ENCODE assay signal across 8 cellular contexts in the genomic region with DNA sequence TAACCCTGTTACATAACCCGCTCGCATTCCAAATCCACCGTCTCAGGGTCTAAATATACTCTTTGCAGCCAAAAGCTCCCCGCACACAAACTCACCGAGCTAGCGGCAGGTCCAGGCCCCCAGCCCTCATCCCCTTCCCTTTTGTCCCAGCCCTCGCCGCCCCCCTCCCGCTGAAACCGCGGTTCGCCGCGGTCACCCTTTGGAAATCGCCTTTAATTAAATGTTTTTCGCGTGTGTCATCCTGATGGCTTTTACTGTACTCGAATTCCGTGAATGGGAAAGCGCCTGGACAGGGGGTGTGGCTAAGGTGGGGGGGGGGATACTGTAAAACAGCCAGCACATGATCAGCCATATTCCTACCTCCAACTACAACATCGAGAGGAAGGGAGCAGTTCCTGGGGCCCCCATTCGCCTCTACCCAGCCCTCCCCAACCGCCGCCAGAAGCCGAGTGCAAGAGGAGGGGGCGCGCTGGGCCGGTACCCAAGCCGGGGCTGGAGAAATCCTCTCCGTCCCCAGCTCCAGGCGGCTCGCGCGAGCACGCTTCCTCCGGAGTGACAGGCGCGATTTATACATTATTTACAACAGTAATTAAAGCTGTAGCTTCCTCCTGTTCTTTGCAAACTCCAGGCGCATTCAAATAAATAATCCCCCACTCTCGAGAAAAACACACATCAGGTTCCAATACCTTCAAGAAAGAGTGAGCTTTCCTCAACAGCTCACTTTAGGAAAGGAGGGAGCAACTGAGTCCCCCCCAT. TPM values are rescaled to one million over a fixed set of nuclear protein-coding genes. Genes with fewer than 3 reads are reported as not detected.
DNase-seq lines count a peak whose midpoint lies in the region; ATAC-seq and TF ChIP-seq lines count a peak whose summit lies in the region.

No MANE protein-coding gene starts in this region.

- TF ChIP-seq POLR2A in gastroesophageal sphincter (IDR thresholded peaks at IDR 0.05) = no peak

- H3K4me1 ChIP-seq in ACC112 (ENCODE audit: control insufficient read depth, insufficient read depth, low read length, unreplicated experiment) (peaks cover 6% of the 10 kb centered on the region), gastroesophageal sphincter (peaks cover 3 to 40% (median 4%) of the 10 kb centered on the region in 3 donors)

- no peak overlapping the region for H3K27ac ChIP-seq in ACC112 (ENCODE audit: low read depth, low read length)
- H3K27ac ChIP-seq in gastroesophageal sphincter = peak overlapping the region in 3 of 4 donors; percentile 66 to 80 (median 70)

- ATAC-seq in gastroesophageal sphincter = peak; percentile 27
- ATAC-seq in omental fat pad (ENCODE audit: low FRiP score) = peak; percentile 33

- in situ Hi-C loops in GM13976 (cut with MboI; ENCODE audit: low sequenced_read_pairs, unreplicated experiment) = no loop called here
- in situ Hi-C loops in KBM-7 (cut with MboI; ENCODE audit: low pct_unique_long_range_greater_than_20kb, low sequenced_read_pairs) = no loop called here

- no peaks in the 10 kb centered on the region for H3K36me3 ChIP-seq in ACC112 (ENCODE audit: insufficient read depth, low read length)
- no peaks in the 10 kb centered on the region for H3K36me3 ChIP-seq in gastroesophageal sphincter

- peaks cover 40% of the 10 kb centered on the region for H3K27me3 ChIP-seq in ACC112 (ENCODE audit: insufficient read depth, low read length)
- no peaks in the 10 kb centered on the region for H3K27me3 ChIP-seq in gastroesophageal sphincter

- no peak for TF ChIP-seq CTCF in GM13976 (IDR thresholded peaks at IDR 0.05; ENCODE audit: borderline replicate concordance, control extremely low read depth, extremely low read depth, insufficient read depth, missing control alignments)
- no peak for TF ChIP-seq CTCF in gastroesophageal sphincter (IDR thresholded peaks at IDR 0.05)
- no peak for TF ChIP-seq CTCF in omental fat pad (IDR thresholded peaks at IDR 0.05)

- H3K79me2 ChIP-seq in ACC112 (ENCODE audit: control insufficient read depth, insufficient read depth, low read length, unreplicated experiment) = no peaks in the 10 kb centered on the region

- peak overlapping the region; percentile 89 for H2AFZ ChIP-seq in ACC112 (ENCODE audit: low read length, unreplicated experiment)

- peak; percentile 28 for DNase-seq in GM13976 (ENCODE audit: low spot score)
- DNase-seq in T1000 (lab: John Stamatoyannopoulos, UW) = peak; percentile 52
- no peak for DNase-seq in omental fat pad (ENCODE audit: low spot score)
- DNase-seq in activated CD4-positive, CD25-positive, alpha-beta regulatory T cell (lab: John Stamatoyannopoulos, UW) = no peak
- DNase-seq in central memory CD4-positive, alpha-beta T cell = no peak
- DNase-seq in KBM-7 = no peak

- no peak for TF ChIP-seq EP300 in gastroesophageal sphincter (IDR thresholded peaks at IDR 0.05)

- H3K4me3 ChIP-seq in ACC112 (ENCODE audit: low read depth, low read length) (peak overlapping the region; percentile 86), gastroesophageal sphincter (peak overlapping the region; percentile 79 to 94)

- no peaks in the 10 kb centered on the region for H3K9me3 ChIP-seq in gastroesophageal sphincter

- WGBS in gastroesophageal sphincter (ENCODE audit: low coverage in 1 of 2), 2 donors = 0 to 1% methylated on average over 3 to 31 of the region's 40 CpGs

RNA-seq across cellular contexts. Expression of gene RORA, which starts 1.7 kb away (rescaled TPM):
- total RNA-seq in gastroesophageal sphincter (10 to 100 TPM; 48.7 to 94.5 (median 65.5) TPM), omental fat pad (10 to 100 TPM; 26.2 to 72.0 (median 32.2) TPM)

Comparison
In these comparisons a context has a peak if more than half of its experiments do, and no peak if none do; other contexts are left out.
1. DNase-seq: peak in GM13976 (single experiment) and T1000 (single experiment); none in omental fat pad (single experiment), activated CD4-positive, CD25-positive, alpha-beta regulatory T cell (0 of 4), central memory CD4-positive, alpha-beta T cell (single experiment) and KBM-7 (single experiment).